ENCODE assay signal across 8 cellular contexts in the genomic region with DNA sequence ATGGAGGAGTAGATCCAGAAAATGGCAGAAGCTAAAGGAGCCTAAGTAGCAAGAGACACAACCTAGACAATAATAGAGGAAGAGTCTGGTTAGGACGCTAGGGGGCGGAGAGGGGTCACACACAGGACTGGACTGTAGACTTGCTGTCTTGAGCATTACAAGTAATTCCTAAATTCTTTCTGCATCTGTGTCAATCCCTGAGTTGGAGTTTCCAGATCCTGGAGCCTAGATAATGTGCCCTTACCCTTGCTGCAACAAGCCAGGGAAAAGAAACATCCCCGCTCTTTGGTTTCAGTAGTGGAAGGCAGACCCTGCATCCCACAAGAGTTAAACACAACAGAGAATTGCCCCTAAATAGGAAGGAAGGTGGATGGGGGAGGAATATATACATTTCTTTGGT. TPM values are rescaled to one million over a fixed set of nuclear protein-coding genes. Genes with fewer than 3 reads are reported as not detected.
DNase-seq lines count a peak whose midpoint lies in the region; ATAC-seq and TF ChIP-seq lines count a peak whose summit lies in the region.

No MANE protein-coding gene starts in this region.

- 22 to 32% (median 25%) methylated on average over 3 of the region's 3 CpGs for WGBS in psoas muscle, 3 donors

- H3K9me3 ChIP-seq in HAP-1, result no peaks in the 10 kb centered on the region
- no peaks in the 10 kb centered on the region for H3K9me3 ChIP-seq in psoas muscle

- H3K27me3 ChIP-seq in HAP-1 (ENCODE audit: low read depth), result peaks cover 3% of the 10 kb centered on the region; the same call in 1 of the 2 replicates
- no peaks in the 10 kb centered on the region for H3K27me3 ChIP-seq in psoas muscle (ENCODE audit: insufficient read depth in 3 of 3, low read length in 2 of 3)

- intact Hi-C loops in cardiac septum (cut with DNase I), result no loop called here
- intact Hi-C loops in psoas muscle (cut with DNase I), result loop anchor here in 1 of 2 donors (10.0 kb wide), 1 partner anchor 255 kb away; no protein-coding TSS in a partner anchor

- H3K36me3 ChIP-seq in HAP-1 (replicated peaks) (no peaks in the 10 kb centered on the region), psoas muscle (ENCODE audit: insufficient read depth in 1 of 2, low read depth in 1 of 2) (no peaks in the 10 kb centered on the region)

- ATAC-seq in psoas muscle, result peak in 2 of 4 donors; percentile 59 to 68

- DNase-seq in HAP-1 (ENCODE audit: low spot score in 2 of 2) (peak; percentile 82 to 91), Kasumi-1 (lab: John Stamatoyannopoulos, UW) (peak; percentile 86 to 95), OCI-M2 (lab: John Stamatoyannopoulos, UW; ENCODE audit: unreplicated experiment) (peak; percentile 50), cardiac septum (ENCODE audit: low spot score) (peak; percentile 82), psoas muscle (peak in 1 of 2 donors; percentile 38), NCI-H128 (lab: John Stamatoyannopoulos, UW; ENCODE audit: unreplicated experiment) (no peak)
- peak; percentile 53 for DNase-seq in activated naive CD4-positive, alpha-beta T cell treated with anti-CD3 and anti-CD28 coated beads, Interleukin-2, amount 50 U/mL, for 16 hours

- H3K27ac ChIP-seq in psoas muscle, result no peak overlapping the region

- H3K4me1 ChIP-seq in HAP-1 (peaks cover 2% of the 10 kb centered on the region; the same call in 1 of the 2 replicates), psoas muscle (no peaks in the 10 kb centered on the region)

- in situ Hi-C loops in HAP-1 (cut with MboI; ENCODE audit: low sequenced_read_pairs), result no loop called here

- peak; percentile 95 for TF ChIP-seq CTCF in GM12873 (IDR thresholded peaks at IDR 0.05; ENCODE audit: insufficient read depth, low read depth, low read length, missing control alignments)
- peak; percentile 45 for TF ChIP-seq CTCF in psoas muscle (IDR thresholded peaks at IDR 0.05)

- H3K4me3 ChIP-seq in HAP-1 (no peak overlapping the region), psoas muscle (no peak overlapping the region)

RNA-seq across cellular contexts. Expression of gene CCDC73, which starts 14.9 kb away (rescaled TPM):
- total RNA-seq in cardiac septum, result not detected
- not detected for total RNA-seq in psoas muscle
- under 1 TPM in 1 of 3 donors, not detected in 2; 0.01 TPM for polyA plus RNA-seq in psoas muscle

RNA-seq across cellular contexts. Expression of gene PRRG4, which starts 20.4 kb away (rescaled TPM):
- total RNA-seq in cardiac septum (0.40 TPM), psoas muscle (under 1 TPM; 0.08 to 0.40 (median 0.25) TPM)
- polyA plus RNA-seq in psoas muscle, result under 1 TPM; 0.05 to 0.58 (median 0.13) TPM
